ENCODE assay signal across 1 cellular context in genomic region chr14:100078997-100079561, GRCh38.
TF ChIP-seq lines count a peak whose summit lies in the region.

No MANE protein-coding gene starts in this region.

TF ChIP-seq in SK-N-SH, 30 proteins besides CTCF, POLR2A, EP300 and RAD21 (continued from another document):
- TF ChIP-seq ZBTB33 (IDR thresholded peaks at IDR 0.05; ENCODE audit: borderline replicate concordance, low read depth) (no peak), GATA2 (CRISPR knock-in tag; IDR thresholded peaks at IDR 0.05) (peak; percentile 63), MXI1 (IDR thresholded peaks at IDR 0.05; ENCODE audit: low read depth, low read length) (peak; percentile 16; the same call in 1 of the 2 replicates), TCF12 (IDR thresholded peaks at IDR 0.05) (peak; percentile 41; the same call in 1 of the 2 replicates), YY1 (IDR thresholded peaks at IDR 0.05; ENCODE audit: low read depth) (no peak), POLR2AphosphoS5 (IDR thresholded peaks at IDR 0.05; ENCODE audit: low read depth, low read length) (no peak), EZH2phosphoT487 (IDR thresholded peaks at IDR 0.05; ENCODE audit: borderline replicate concordance, low read depth) (no peak)
